1 cellular context compared by ENCODE assay signal in the genomic region with DNA sequence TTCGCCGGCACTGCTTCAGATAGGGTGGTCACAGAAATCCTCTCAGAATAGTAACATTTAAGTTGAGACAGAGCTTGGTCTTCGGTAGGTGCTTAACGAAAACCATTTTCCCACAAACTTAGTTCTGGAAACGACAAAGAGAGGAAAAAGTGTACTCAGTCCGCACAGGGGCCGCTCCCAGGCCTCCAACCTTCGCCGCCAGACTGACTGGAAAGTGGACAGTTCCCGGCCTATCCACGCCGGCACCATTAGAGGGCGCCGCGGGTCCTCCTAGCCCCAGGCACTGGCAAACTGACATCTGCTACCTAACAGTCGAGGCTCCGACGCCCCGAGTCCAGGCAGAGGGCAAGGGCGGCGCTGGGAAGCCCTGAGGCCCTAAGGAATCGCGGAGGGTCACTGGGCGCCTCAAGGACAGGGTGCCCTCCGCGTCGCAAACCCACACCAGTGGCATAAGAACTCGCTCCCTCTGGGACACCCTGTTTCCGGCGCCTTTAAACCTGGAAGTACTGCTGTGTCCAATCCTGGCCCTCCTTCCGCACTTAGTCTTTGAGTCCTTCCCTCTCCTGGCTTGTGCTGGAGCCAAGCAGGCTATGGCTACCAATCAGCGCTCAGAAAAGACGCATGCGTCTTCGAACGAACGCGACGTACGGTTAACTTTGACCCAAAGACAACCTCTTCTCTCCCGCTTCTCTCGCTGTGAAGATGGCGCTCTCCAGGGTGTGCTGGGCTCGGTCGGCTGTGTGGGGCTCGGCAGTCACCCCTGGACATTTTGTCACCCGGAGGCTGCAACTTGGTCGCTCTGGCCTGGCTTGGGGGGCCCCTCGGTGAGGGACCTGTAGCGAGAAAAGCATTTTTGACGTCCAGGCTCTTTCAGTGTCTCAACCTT.
TF ChIP-seq lines count a peak whose summit lies in the region.

TSS of gene LETMD1 (plus strand) at position 673 of the 886 bp plus-strand sequence. CDS start at position 703, 30 bp downstream.

TF ChIP-seq in K562, 482 proteins besides CTCF, POLR2A, EP300 and RAD21 (continued from another document and continues in another):
- TF ChIP-seq, protein P1, sequence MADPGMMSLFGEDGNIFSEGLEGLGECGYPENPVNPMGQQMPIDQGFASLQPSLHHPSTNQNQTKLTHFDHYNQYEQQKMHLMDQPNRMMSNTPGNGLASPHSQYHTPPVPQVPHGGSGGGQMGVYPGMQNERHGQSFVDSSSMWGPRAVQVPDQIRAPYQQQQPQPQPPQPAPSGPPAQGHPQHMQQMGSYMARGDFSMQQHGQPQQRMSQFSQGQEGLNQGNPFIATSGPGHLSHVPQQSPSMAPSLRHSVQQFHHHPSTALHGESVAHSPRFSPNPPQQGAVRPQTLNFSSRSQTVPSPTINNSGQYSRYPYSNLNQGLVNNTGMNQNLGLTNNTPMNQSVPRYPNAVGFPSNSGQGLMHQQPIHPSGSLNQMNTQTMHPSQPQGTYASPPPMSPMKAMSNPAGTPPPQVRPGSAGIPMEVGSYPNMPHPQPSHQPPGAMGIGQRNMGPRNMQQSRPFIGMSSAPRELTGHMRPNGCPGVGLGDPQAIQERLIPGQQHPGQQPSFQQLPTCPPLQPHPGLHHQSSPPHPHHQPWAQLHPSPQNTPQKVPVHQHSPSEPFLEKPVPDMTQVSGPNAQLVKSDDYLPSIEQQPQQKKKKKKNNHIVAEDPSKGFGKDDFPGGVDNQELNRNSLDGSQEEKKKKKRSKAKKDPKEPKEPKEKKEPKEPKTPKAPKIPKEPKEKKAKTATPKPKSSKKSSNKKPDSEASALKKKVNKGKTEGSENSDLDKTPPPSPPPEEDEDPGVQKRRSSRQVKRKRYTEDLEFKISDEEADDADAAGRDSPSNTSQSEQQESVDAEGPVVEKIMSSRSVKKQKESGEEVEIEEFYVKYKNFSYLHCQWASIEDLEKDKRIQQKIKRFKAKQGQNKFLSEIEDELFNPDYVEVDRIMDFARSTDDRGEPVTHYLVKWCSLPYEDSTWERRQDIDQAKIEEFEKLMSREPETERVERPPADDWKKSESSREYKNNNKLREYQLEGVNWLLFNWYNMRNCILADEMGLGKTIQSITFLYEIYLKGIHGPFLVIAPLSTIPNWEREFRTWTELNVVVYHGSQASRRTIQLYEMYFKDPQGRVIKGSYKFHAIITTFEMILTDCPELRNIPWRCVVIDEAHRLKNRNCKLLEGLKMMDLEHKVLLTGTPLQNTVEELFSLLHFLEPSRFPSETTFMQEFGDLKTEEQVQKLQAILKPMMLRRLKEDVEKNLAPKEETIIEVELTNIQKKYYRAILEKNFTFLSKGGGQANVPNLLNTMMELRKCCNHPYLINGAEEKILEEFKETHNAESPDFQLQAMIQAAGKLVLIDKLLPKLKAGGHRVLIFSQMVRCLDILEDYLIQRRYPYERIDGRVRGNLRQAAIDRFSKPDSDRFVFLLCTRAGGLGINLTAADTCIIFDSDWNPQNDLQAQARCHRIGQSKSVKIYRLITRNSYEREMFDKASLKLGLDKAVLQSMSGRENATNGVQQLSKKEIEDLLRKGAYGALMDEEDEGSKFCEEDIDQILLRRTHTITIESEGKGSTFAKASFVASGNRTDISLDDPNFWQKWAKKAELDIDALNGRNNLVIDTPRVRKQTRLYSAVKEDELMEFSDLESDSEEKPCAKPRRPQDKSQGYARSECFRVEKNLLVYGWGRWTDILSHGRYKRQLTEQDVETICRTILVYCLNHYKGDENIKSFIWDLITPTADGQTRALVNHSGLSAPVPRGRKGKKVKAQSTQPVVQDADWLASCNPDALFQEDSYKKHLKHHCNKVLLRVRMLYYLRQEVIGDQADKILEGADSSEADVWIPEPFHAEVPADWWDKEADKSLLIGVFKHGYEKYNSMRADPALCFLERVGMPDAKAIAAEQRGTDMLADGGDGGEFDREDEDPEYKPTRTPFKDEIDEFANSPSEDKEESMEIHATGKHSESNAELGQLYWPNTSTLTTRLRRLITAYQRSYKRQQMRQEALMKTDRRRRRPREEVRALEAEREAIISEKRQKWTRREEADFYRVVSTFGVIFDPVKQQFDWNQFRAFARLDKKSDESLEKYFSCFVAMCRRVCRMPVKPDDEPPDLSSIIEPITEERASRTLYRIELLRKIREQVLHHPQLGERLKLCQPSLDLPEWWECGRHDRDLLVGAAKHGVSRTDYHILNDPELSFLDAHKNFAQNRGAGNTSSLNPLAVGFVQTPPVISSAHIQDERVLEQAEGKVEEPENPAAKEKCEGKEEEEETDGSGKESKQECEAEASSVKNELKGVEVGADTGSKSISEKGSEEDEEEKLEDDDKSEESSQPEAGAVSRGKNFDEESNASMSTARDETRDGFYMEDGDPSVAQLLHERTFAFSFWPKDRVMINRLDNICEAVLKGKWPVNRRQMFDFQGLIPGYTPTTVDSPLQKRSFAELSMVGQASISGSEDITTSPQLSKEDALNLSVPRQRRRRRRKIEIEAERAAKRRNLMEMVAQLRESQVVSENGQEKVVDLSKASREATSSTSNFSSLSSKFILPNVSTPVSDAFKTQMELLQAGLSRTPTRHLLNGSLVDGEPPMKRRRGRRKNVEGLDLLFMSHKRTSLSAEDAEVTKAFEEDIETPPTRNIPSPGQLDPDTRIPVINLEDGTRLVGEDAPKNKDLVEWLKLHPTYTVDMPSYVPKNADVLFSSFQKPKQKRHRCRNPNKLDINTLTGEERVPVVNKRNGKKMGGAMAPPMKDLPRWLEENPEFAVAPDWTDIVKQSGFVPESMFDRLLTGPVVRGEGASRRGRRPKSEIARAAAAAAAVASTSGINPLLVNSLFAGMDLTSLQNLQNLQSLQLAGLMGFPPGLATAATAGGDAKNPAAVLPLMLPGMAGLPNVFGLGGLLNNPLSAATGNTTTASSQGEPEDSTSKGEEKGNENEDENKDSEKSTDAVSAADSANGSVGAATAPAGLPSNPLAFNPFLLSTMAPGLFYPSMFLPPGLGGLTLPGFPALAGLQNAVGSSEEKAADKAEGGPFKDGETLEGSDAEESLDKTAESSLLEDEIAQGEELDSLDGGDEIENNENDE (IDR thresholded peaks at IDR 0.05; ENCODE audit: low read depth, low read length) = no peak
- peak; percentile 66; the same call in 1 of the 2 replicates for TF ChIP-seq KLF6 (CRISPR knock-in tag; IDR thresholded peaks at IDR 0.05; ENCODE audit: borderline replicate concordance)
- TF ChIP-seq ZNF3 (CRISPR knock-in tag; IDR thresholded peaks at IDR 0.05) = no peak
- no peak for TF ChIP-seq GATAD2A (IDR thresholded peaks at IDR 0.05)
- no peak for TF ChIP-seq XRCC4 (IDR thresholded peaks at IDR 0.05; ENCODE audit: extremely low read depth, insufficient read depth, insufficient read length)
- TF ChIP-seq ZNF780A (CRISPR knock-in tag; IDR thresholded peaks at IDR 0.05) = no peak
- peak; percentile 90 for TF ChIP-seq TBP (optimal IDR thresholded peaks at IDR 0.05; ENCODE audit: low read depth, low read length)
- TF ChIP-seq HDAC1 (IDR thresholded peaks at IDR 0.05) = peak in 1 of 2 experiments; percentile 76; a peak in 1 of 4 replicates
- TF ChIP-seq ZBTB8A (IDR thresholded peaks at IDR 0.05; ENCODE audit: partially characterized antibody) = no peak
- no peak for TF ChIP-seq STAT6 (CRISPR knock-in tag; IDR thresholded peaks at IDR 0.05)
- no peak for TF ChIP-seq EWSR1 (IDR thresholded peaks at IDR 0.05; ENCODE audit: borderline replicate concordance, low read depth, partially characterized antibody)
- TF ChIP-seq ZBTB34 (CRISPR knock-in tag; IDR thresholded peaks at IDR 0.05) = 0 out of 2 replicates have a peak, but pooled peaks have one; percentile 41
- TF ChIP-seq, protein P2, sequence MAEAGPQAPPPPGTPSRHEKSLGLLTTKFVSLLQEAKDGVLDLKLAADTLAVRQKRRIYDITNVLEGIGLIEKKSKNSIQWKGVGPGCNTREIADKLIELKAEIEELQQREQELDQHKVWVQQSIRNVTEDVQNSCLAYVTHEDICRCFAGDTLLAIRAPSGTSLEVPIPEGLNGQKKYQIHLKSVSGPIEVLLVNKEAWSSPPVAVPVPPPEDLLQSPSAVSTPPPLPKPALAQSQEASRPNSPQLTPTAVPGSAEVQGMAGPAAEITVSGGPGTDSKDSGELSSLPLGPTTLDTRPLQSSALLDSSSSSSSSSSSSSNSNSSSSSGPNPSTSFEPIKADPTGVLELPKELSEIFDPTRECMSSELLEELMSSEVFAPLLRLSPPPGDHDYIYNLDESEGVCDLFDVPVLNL (CRISPR knock-in tag; IDR thresholded peaks at IDR 0.05; ENCODE audit: low read depth) = no peak
- TF ChIP-seq THRAP3 (IDR thresholded peaks at IDR 0.05; ENCODE audit: borderline replicate concordance) = no peak
- TF ChIP-seq TEAD4 (IDR thresholded peaks at IDR 0.05; ENCODE audit: low read length) = 0 out of 2 replicates have a peak, but pooled peaks have one; percentile 5
- TF ChIP-seq TEAD4 (CRISPR knock-in tag; IDR thresholded peaks at IDR 0.05; ENCODE audit: borderline replicate concordance) = no peak
- no peak for TF ChIP-seq ZNF311 (CRISPR knock-in tag; IDR thresholded peaks at IDR 0.05)
- peak; percentile 83 for TF ChIP-seq CREM (IDR thresholded peaks at IDR 0.05; ENCODE audit: low read depth)
- TF ChIP-seq ZNF512 (tag; IDR thresholded peaks at IDR 0.05) = no peak
- peak; percentile 66 for TF ChIP-seq THRB (CRISPR knock-in tag; conservative IDR thresholded peaks at IDR 0.05)
- no peak for TF ChIP-seq ZNF408 (CRISPR knock-in tag; IDR thresholded peaks at IDR 0.05; ENCODE audit: low read depth)
- no peak for TF ChIP-seq SP2 (IDR thresholded peaks at IDR 0.05; ENCODE audit: extremely low read depth, low read depth, low read length, poor library complexity, severe bottlenecking)
- TF ChIP-seq SETDB1 (IDR thresholded peaks at IDR 0.05; ENCODE audit: low read length) = no peak
- no peak for TF ChIP-seq ZNF232 (CRISPR knock-in tag; IDR thresholded peaks at IDR 0.05)
- TF ChIP-seq, protein P3, sequence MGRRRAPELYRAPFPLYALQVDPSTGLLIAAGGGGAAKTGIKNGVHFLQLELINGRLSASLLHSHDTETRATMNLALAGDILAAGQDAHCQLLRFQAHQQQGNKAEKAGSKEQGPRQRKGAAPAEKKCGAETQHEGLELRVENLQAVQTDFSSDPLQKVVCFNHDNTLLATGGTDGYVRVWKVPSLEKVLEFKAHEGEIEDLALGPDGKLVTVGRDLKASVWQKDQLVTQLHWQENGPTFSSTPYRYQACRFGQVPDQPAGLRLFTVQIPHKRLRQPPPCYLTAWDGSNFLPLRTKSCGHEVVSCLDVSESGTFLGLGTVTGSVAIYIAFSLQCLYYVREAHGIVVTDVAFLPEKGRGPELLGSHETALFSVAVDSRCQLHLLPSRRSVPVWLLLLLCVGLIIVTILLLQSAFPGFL (CRISPR knock-in tag; IDR thresholded peaks at IDR 0.05) = no peak
- TF ChIP-seq ZFP36 (IDR thresholded peaks at IDR 0.05; ENCODE audit: low read depth, low read length, partially characterized antibody) = no peak
- no peak for TF ChIP-seq HIVEP1 (CRISPR knock-in tag; IDR thresholded peaks at IDR 0.05)
- TF ChIP-seq NCOA4 (IDR thresholded peaks at IDR 0.05; ENCODE audit: partially characterized antibody) = no peak
- TF ChIP-seq MCM5 (IDR thresholded peaks at IDR 0.05; ENCODE audit: low read depth) = no peak
- peak; percentile 65; the same call in 1 of the 2 replicates for TF ChIP-seq NR1H2 (CRISPR knock-in tag; IDR thresholded peaks at IDR 0.05)
- TF ChIP-seq ATF3 (IDR thresholded peaks at IDR 0.05) = no peak
- TF ChIP-seq ATF3 (CRISPR knock-in tag; conservative IDR thresholded peaks at IDR 0.05) = no peak
- TF ChIP-seq GATAD2B (IDR thresholded peaks at IDR 0.05; ENCODE audit: borderline replicate concordance) = no peak
